ENCODE assay signal across 1 cellular context in the genomic region with DNA sequence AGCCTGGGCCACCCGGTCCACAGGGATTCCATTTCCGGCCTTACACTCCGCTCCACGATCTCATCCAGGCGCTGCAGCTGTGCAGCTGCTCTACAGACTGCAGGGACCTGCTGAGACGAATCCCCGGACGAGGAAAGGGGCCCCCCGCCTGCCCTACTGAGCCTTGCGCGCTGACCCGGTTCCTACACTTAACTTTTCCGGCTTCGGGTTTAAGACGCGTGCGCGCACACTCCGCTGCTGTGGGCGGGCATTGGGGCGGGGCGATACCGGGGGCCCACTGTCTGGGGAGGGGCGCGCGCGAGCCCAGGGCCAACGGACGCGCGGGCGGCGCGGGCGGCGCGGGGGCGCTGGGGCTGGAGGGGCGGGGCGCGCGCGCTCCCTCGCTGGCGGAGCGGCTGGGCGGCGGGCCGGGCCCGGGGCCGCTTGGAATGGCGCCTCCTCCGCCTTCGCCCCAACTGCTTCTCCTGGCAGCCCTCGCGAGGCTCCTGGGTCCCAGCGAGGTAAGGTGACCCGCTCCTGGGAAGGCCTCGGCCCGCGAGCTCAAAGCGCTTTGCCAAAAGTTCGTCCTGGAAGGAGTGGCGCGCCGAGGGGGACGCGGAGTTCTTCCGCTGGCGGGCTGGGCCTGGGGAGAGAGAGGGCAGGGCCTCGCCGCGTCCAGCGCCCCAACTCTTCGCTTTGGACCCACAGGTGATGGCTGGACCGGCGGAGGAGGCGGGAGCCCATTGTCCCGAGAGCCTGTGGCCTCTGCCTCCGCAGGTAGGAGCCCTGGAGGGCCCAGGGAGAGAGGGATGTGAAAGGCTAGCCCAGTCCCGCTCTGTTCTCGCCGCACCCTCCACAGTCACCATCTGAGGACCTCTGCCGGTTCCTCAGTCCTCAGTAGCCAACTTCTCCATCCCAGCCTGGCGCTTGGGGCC.
TF ChIP-seq lines count a peak whose summit lies in the region.

A gene with protein sequence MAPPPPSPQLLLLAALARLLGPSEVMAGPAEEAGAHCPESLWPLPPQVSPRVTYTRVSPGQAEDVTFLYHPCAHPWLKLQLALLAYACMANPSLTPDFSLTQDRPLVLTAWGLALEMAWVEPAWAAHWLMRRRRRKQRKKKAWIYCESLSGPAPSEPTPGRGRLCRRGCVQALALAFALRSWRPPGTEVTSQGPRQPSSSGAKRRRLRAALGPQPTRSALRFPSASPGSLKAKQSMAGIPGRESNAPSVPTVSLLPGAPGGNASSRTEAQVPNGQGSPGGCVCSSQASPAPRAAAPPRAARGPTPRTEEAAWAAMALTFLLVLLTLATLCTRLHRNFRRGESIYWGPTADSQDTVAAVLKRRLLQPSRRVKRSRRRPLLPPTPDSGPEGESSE (plus strand): TSS at position 371 of the 914 bp plus-strand sequence. CDS start 58 bp downstream, at position 429.

TF ChIP-seq in IMR-90, 13 proteins besides CTCF, POLR2A, EP300 and RAD21:
- TF ChIP-seq MAZ (IDR thresholded peaks at IDR 0.05; ENCODE audit: borderline replicate concordance, low read depth, low read length) (peak; percentile 65; the same call in 1 of the 2 replicates), SMC3 (IDR thresholded peaks at IDR 0.05; ENCODE audit: low read depth, low read length) (no peak), CHD1 (IDR thresholded peaks at IDR 0.05; ENCODE audit: low read depth, low read length) (0 out of 2 replicates have a peak, but pooled peaks have one; percentile 40)
